ENCODE assay signal across 16 cellular contexts in genomic region chr9:136339958-136340310, GRCh38. TPM values are rescaled to one million over a fixed set of nuclear protein-coding genes. Genes with fewer than 3 reads are reported as not detected.
DNase-seq lines count a peak whose midpoint lies in the region; ATAC-seq, FAIRE-seq and TF ChIP-seq lines count a peak whose summit lies in the region.
"Had no signal": no experiment of that assay in that cellular context is flagged by ENCODE, and none has a peak within 500 bp of the region (broad histone marks: within the 10 kb centered on the region; RNA-seq: fewer than 3 reads in every experiment).

No MANE protein-coding gene starts in this region.

- H3T11ph ChIP-seq in H9 (ENCODE audit: low read length), result no peak overlapping the region

- 84% methylated on average over 12 of the region's 12 CpGs for WGBS in right cardiac atrium
- 89 to 91% methylated on average over 12 of the region's 12 CpGs for WGBS in heart right ventricle, 2 donors
- 84% methylated on average over 12 of the region's 12 CpGs for WGBS in K562 (ENCODE audit: insufficient coverage, low coverage, missing lambda C conversion rate)
- 82 to 88% methylated on average over 5 to 12 of the region's 12 CpGs for WGBS in testis, 2 donors
- no CpG with 5 or more reads among the region's 12 CpGs for WGBS in H9 (ENCODE audit: extremely low coverage, insufficient read length, low lambda C conversion rate)

- H3K27ac Mint-ChIP-seq in H9, result no peak overlapping the region
- H3K27ac Mint-ChIP-seq: B cell; CD4-positive, alpha-beta T cell; GM23338 had no signal

- H2BK5ac ChIP-seq in H9 (ENCODE audit: insufficient read length, low read length), result no peak overlapping the region

- H3K36me3 ChIP-seq in heart right ventricle (peaks cover 0 to 40% (median 6%) of the 10 kb centered on the region in 9 donors), HEK293 (ENCODE audit: control insufficient read depth in 2 of 2, insufficient read depth in 1 of 2, low read length in 2 of 2) (peaks cover 0 to 62% of the 10 kb centered on the region in 2 experiments; a peak in 1 of 3 replicates), K562 (ENCODE audit: control insufficient read depth, insufficient read depth, low read length) (peaks cover 22% of the 10 kb centered on the region; the same call in 1 of the 3 replicates), testis (ENCODE audit: low read depth, missing control alignments) (no peaks in the 10 kb centered on the region)

- CTCF ChIA-PET in HEK293 (lab: Yijun Ruan, JAX) (interaction anchor here (0.6 to 2.2 kb wide), 20 partner anchors 10 to 145 kb away, joined by 3 to 23 read pairs (median 5); partner anchors contain the start of gene DNLZ), K562 (lab: Yijun Ruan, JAX; ENCODE audit: low intra/inter-chr PET ratio) (interaction anchor here (1.2 to 2.6 kb wide), 3 partner anchors 24 to 292 kb away, joined by 3 to 10 read pairs (median 9); partner anchors contain the start of genes DNLZ and SNAPC4)

- FAIRE-seq in K562 (lab: Jason Lieb, UNC), result no peak
- no peak for FAIRE-seq in H54 (lab: Jason Lieb, UNC)
- FAIRE-seq: D721Med, GM12891 had no signal

- no peak overlapping the region for H4K91ac ChIP-seq in H9 (ENCODE audit: insufficient read length, low read depth, low read length)

- H3K56ac ChIP-seq in H9 (ENCODE audit: insufficient read length, low read depth, low read length), result no peak overlapping the region

- POLR2A ChIA-PET in HEK293 (lab: Yijun Ruan, JAX) (interaction anchor here (1.2 kb wide), 1 partner anchor 23 kb away, joined by 6 read pairs; no protein-coding TSS in a partner anchor), K562 (lab: Yijun Ruan, JAX) (interaction anchor here (0.7 kb wide), 1 partner anchor 14 kb away, joined by 3 read pairs; no protein-coding TSS in a partner anchor)

- no peak overlapping the region for H3K4me3 Mint-ChIP-seq in H9
- H3K4me3 Mint-ChIP-seq: B cell; CD4-positive, alpha-beta T cell; GM23338 had no signal

- H3K27me3 Mint-ChIP-seq in H9 (ENCODE audit: low read depth), result no peaks in the 10 kb centered on the region; the same call in 1 of the 2 replicates
- H3K27me3 Mint-ChIP-seq: B cell; CD4-positive, alpha-beta T cell had no signal

- peak in 2 of 3 donors; percentile 61 to 66 for DNase-seq in right cardiac atrium
- no peak for DNase-seq in heart right ventricle
- DNase-seq in K562 (ENCODE audit: extremely low read depth in 1 of 4, low spot score in 3 of 4), result no peak
- DNase-seq in testis, result no peak
- DNase-seq in H9, result no peak
- no peak for DNase-seq in GM13977 (ENCODE audit: low spot score)
- DNase-seq in H54 (ENCODE audit: insufficient read length, low spot score), result no peak

- no peak overlapping the region for H2AK5ac ChIP-seq in H9 (ENCODE audit: insufficient read length, low read length)

- no peak overlapping the region for H3K18ac ChIP-seq in H9 (ENCODE audit: insufficient read length, low read depth, low read length)

- TF ChIP-seq EP300 in K562 (IDR thresholded peaks at IDR 0.05; ENCODE audit: low read length), result no peak

- H3K27me3 ChIP-seq in right cardiac atrium (ENCODE audit: control insufficient read depth, insufficient read depth), result no peaks in the 10 kb centered on the region
- H3K27me3 ChIP-seq in heart right ventricle, result no peaks in the 10 kb centered on the region
- no peaks in the 10 kb centered on the region for H3K27me3 ChIP-seq in K562 (ENCODE audit: control insufficient read depth in 2 of 2, insufficient read depth in 2 of 2, low read length in 2 of 2)
- H3K27me3 ChIP-seq in testis, result no peaks in the 10 kb centered on the region
- H3K27me3 ChIP-seq in H9 (ENCODE audit: insufficient read depth, low read length), result no peaks in the 10 kb centered on the region

- no peak overlapping the region for H2BK20ac ChIP-seq in H9 (ENCODE audit: low read depth, low read length, poor library complexity, severe bottlenecking)

- H3K79me2 ChIP-seq in K562 (ENCODE audit: control insufficient read depth, insufficient read depth, low read length), result no peaks in the 10 kb centered on the region
- H3K79me2 ChIP-seq in H9 (ENCODE audit: insufficient read depth, low read length), result no peaks in the 10 kb centered on the region

- H3K79me1 ChIP-seq in H9 (ENCODE audit: insufficient read depth, low read depth, low read length, poor library complexity, severe bottlenecking), result no peaks in the 10 kb centered on the region

- no peak for TF ChIP-seq CTCF in heart right ventricle (IDR thresholded peaks at IDR 0.05)
- TF ChIP-seq CTCF in HEK293 (tag by site-specific recombination; IDR thresholded peaks at IDR 0.05), result no peak
- no peak for TF ChIP-seq CTCF in K562 (IDR thresholded peaks at IDR 0.05 in 2 of 3, conservative IDR thresholded peaks at IDR 0.05 in 1 of 3; ENCODE audit: insufficient read depth in 2 of 3, low read depth in 1 of 3, low read length in 3 of 3)
- TF ChIP-seq CTCF in testis (IDR thresholded peaks at IDR 0.05), result no peak
- TF ChIP-seq CTCF in H9 (conservative IDR thresholded peaks at IDR 0.05), result no peak
- TF ChIP-seq CTCF in GM13977 (IDR thresholded peaks at IDR 0.05; ENCODE audit: extremely low read depth, insufficient read depth, missing control alignments), result no peak

- H3K9me1 ChIP-seq in K562 (ENCODE audit: control insufficient read depth, insufficient read depth, low read length), result peaks cover 3% of the 10 kb centered on the region

- H2BK15ac ChIP-seq in H9 (ENCODE audit: low read depth, low read length), result no peak overlapping the region

- no peak overlapping the region for H3K4ac ChIP-seq in H9 (ENCODE audit: low read depth, low read length)

- no peak for TF ChIP-seq RAD21 in K562 (CRISPR knock-in tag; conservative IDR thresholded peaks at IDR 0.05 in 1 of 2, IDR thresholded peaks at IDR 0.05 in 1 of 2)

- no peak overlapping the region for H3K4me2 ChIP-seq in K562 (ENCODE audit: insufficient read depth, low read length)
- H3K4me2 ChIP-seq in H9 (ENCODE audit: insufficient read depth, insufficient read length, low read length), result no peak overlapping the region
- H3K4me2 ChIP-seq: GM23338 had no signal

- H3K9me3 ChIP-seq in right cardiac atrium (ENCODE audit: control insufficient read depth, low read length), result no peaks in the 10 kb centered on the region
- H3K9me3 ChIP-seq in heart right ventricle, result no peaks in the 10 kb centered on the region
- H3K9me3 ChIP-seq in HEK293 (ENCODE audit: control insufficient read depth, insufficient read depth, low read depth, low read length), result no peaks in the 10 kb centered on the region
- H3K9me3 ChIP-seq in K562 (replicated peaks; ENCODE audit: control insufficient read depth, insufficient read depth, low read depth, low read length), result no peaks in the 10 kb centered on the region
- no peaks in the 10 kb centered on the region for H3K9me3 ChIP-seq in testis
- no peaks in the 10 kb centered on the region for H3K9me3 ChIP-seq in H9 (ENCODE audit: control insufficient read depth, low read depth, low read length)
- H3K9me3 ChIP-seq: Caco-2 had no signal

- no peak overlapping the region; the same call in 1 of the 2 replicates for H3K14ac ChIP-seq in H9 (ENCODE audit: insufficient read depth, low read length)

- H3K27ac ChIP-seq in right cardiac atrium (ENCODE audit: low read length), result no peak overlapping the region
- H3K27ac ChIP-seq in heart right ventricle, result peak overlapping the region in 4 of 10 donors; percentile 90 to 94 (median 92)
- no peak overlapping the region for H3K27ac ChIP-seq in HEK293 (ENCODE audit: extremely low read depth, low read depth, low read length)
- no peak overlapping the region for H3K27ac ChIP-seq in K562 (ENCODE audit: extremely low read depth, low read depth, low read length)
- H3K27ac ChIP-seq in testis, result peak overlapping the region; percentile 66 to 74
- no peak overlapping the region for H3K27ac ChIP-seq in H9 (ENCODE audit: insufficient read length, low read depth, low read length)
- H3K27ac ChIP-seq: C4-2B had no signal

- no peak overlapping the region for H3K23ac ChIP-seq in H9 (ENCODE audit: insufficient read length, low read depth, low read length)

- H3K4me1 Mint-ChIP-seq in H9, result peaks cover 6 to 17% of the 10 kb centered on the region in 2 experiments; a peak in 3 of 4 replicates

- H2BK12ac ChIP-seq in H9 (ENCODE audit: insufficient read length, low read depth, low read length), result no peak overlapping the region

- no peak overlapping the region for H3K4me3 ChIP-seq in right cardiac atrium (ENCODE audit: low read length)
- no peak overlapping the region for H3K4me3 ChIP-seq in heart right ventricle
- no peak overlapping the region for H3K4me3 ChIP-seq in HEK293 (ENCODE audit: low read depth, low read length)
- no peak overlapping the region for H3K4me3 ChIP-seq in K562
- H3K4me3 ChIP-seq in testis, result no peak overlapping the region
- H3K4me3 ChIP-seq: GM23338 had no signal

- H4K20me1 ChIP-seq in K562 (replicated peaks; ENCODE audit: control insufficient read depth, insufficient read depth, low read length) (no peaks in the 10 kb centered on the region), H9 (ENCODE audit: control insufficient read depth, insufficient read depth, insufficient read length) (no peaks in the 10 kb centered on the region)

- no peaks in the 10 kb centered on the region for H3K9me3 Mint-ChIP-seq in H9
- H3K9me3 Mint-ChIP-seq: CD4-positive, alpha-beta T cell; GM23338 had no signal

- BruUV-seq in K562 (replicated peaks; lab: Mats Ljungman, UMichigan), result no TSS peak

- no peak overlapping the region for H2AFZ ChIP-seq in K562 (ENCODE audit: low read depth, low read length)
- no peak overlapping the region for H2AFZ ChIP-seq in H9 (ENCODE audit: low read length)
- H2AFZ ChIP-seq: GM23338 had no signal

- no peak overlapping the region for H3K9ac ChIP-seq in K562 (ENCODE audit: insufficient read depth in 1 of 2, low read depth in 2 of 2, low read length in 2 of 2)
- H3K9ac ChIP-seq in H9 (ENCODE audit: extremely low read depth, insufficient read length, low read length), result no peak overlapping the region

- ATAC-seq in right cardiac atrium (no peak), heart right ventricle (no peak), K562 (no peak)

- in situ Hi-C loops in K562 (cut with MboI) (loop anchor here (25.0 kb wide), 1 partner anchor 297 kb away; no protein-coding TSS in a partner anchor), GM13977 (cut with MboI; ENCODE audit: low pct_unique_long_range_greater_than_20kb, low sequenced_read_pairs, unreplicated experiment) (no loop called here)

- no peak overlapping the region for H2BK120ac ChIP-seq in H9 (ENCODE audit: low read depth, low read length, poor library complexity, severe bottlenecking)

- intact Hi-C loops in right cardiac atrium (cut with DNase I), result no loop called here
- intact Hi-C loops in heart right ventricle (cut with DNase I), result loop anchor here in 6 of 10 donors (1.0 to 10.0 kb wide), 5 partner anchors 23 to 65 kb away; partner anchors contain the start of genes SNAPC4 (in 4 of the 6) and DNLZ (in 2 of the 6)
- intact Hi-C loops in K562 (cut with micrococcal nuclease), result loop anchor here (2.0 kb wide), 1 partner anchor 61 kb away; the partner anchor contains the start of gene SNAPC4
- intact Hi-C loops in testis (cut with DNase I; ENCODE audit: low total_unique reads), result no loop called here

- no peaks in the 10 kb centered on the region for H3K23me2 ChIP-seq in H9 (ENCODE audit: insufficient read length, low read depth, low read length, poor library complexity, severe bottlenecking)

- H3K36me3 Mint-ChIP-seq in H9 (ENCODE audit: insufficient read depth in 1 of 3, low read depth in 3 of 3), result no peaks in the 10 kb centered on the region; a peak in 1 of 7 replicates

- H3K4me1 ChIP-seq in right cardiac atrium (ENCODE audit: control insufficient read depth, insufficient read depth, low read length), result peaks cover 2% of the 10 kb centered on the region
- peaks cover 10 to 46% (median 32%) of the 10 kb centered on the region in 9 donors for H3K4me1 ChIP-seq in heart right ventricle
- H3K4me1 ChIP-seq in HEK293 (ENCODE audit: control insufficient read depth, insufficient read depth, low read length), result no peaks in the 10 kb centered on the region
- peaks cover 7 to 96% of the 10 kb centered on the region in 2 experiments for H3K4me1 ChIP-seq in K562 (replicated peaks in 1 of 2; ENCODE audit: control insufficient read depth in 2 of 2, insufficient read depth in 2 of 2, low read length in 2 of 2)
- peaks cover 45% of the 10 kb centered on the region for H3K4me1 ChIP-seq in testis
- no peaks in the 10 kb centered on the region for H3K4me1 ChIP-seq in H9 (ENCODE audit: insufficient read depth, low read length)

- H4K5ac ChIP-seq in H9 (ENCODE audit: insufficient read length, low read depth, low read length), result no peak overlapping the region

- H4K8ac ChIP-seq in H9 (replicated peaks; ENCODE audit: insufficient read length, low read depth, low read length), result no peak overlapping the region

- TF ChIP-seq POLR2A in K562 (conservative IDR thresholded peaks at IDR 0.05), result no peak
- TF ChIP-seq POLR2A in testis (IDR thresholded peaks at IDR 0.05), result no peak
- no peak for TF ChIP-seq POLR2A in H54 (IDR thresholded peaks at IDR 0.05; ENCODE audit: low read depth, low read length)

RNA-seq across cellular contexts. Expression of gene GPSM1, which starts 12.6 kb away (rescaled TPM):
- total RNA-seq in right cardiac atrium, result 10 to 100 TPM; 46.3 to 90.6 (median 71.6) TPM
- polyA plus RNA-seq in right cardiac atrium, result 73.3 TPM
- 10 to 100 TPM; 19.4 to 50.2 (median 24.8) TPM for total RNA-seq in heart right ventricle
- polyA plus RNA-seq in heart right ventricle, result 10 to 100 TPM; 26.2 to 87.8 TPM
- total RNA-seq in K562 (2011; cell fraction: chromatin; rRNA removed; ENCODE audit: low replicate concordance), result 13.9 and 58.1 TPM in 2 replicates
- 30.3 and 36.2 TPM in 2 replicates for total RNA-seq in K562 (2011; cell fraction: nucleolus; rRNA removed)
- 16.3 and 19.9 TPM in 2 replicates for total RNA-seq in K562 (2011; cell fraction: nucleoplasm; rRNA removed)
- total RNA-seq in K562 (2014; rRNA removed), result 12.7 and 16.0 TPM in 2 replicates
- total RNA-seq in K562 (2014; rRNA removed; fragmentation: Illumina TruSeq; extraction: Trizol), result 0.54 and 0.76 TPM in 2 replicates
- total RNA-seq in K562 (2015; rRNA removed; fragmentation: Illumina TruSeq; extraction: Trizol), result 3.1 and 4.1 TPM in 2 replicates
- 12.4 and 14.2 TPM in 2 replicates for total RNA-seq in K562 (2021)
- 5.4 and 6.7 TPM in 2 replicates for polyA plus RNA-seq in K562 (2011; rRNA removed)
- polyA plus RNA-seq in K562 (2011; cell fraction: cytosol; rRNA removed), result 5.4 and 23.3 TPM in 2 replicates
- 21.3 and 47.7 TPM in 2 replicates for polyA plus RNA-seq in K562 (2011; cell fraction: nucleus; rRNA removed)
- polyA plus RNA-seq in K562 (2012), result 5.3 and 13.8 TPM in 2 replicates
- polyA plus RNA-seq in K562 (2014; fragmentation: Illumina TruSeq; extraction: Trizol), result 1.9 and 5.2 TPM in 2 replicates
- polyA plus RNA-seq in K562 (2014; fragmentation: Nextera tagmentation; extraction: Ambion mirVana), result under 1 TPM; 0.04 to 0.10 TPM
- 9.2 and 10.1 TPM in 2 replicates for polyA plus RNA-seq in K562 (2014; rRNA removed)
- polyA minus RNA-seq in K562 (2011; rRNA and poly(A)+ RNA removed), result 1.4 and 3.0 TPM in 2 replicates
- polyA minus RNA-seq in K562 (2011; cell fraction: cytosol; rRNA and poly(A)+ RNA removed), result 7.8 and 9.2 TPM in 2 replicates
- polyA minus RNA-seq in K562 (2011; cell fraction: nucleus; rRNA and poly(A)+ RNA removed), result 12.7 and 13.3 TPM in 2 replicates
- 100 to 1,000 TPM in 1 of 2 donors, 10 to 100 TPM in 1; 84.4 to 101 TPM for total RNA-seq in testis
- polyA plus RNA-seq in testis (ENCODE audit: insufficient read depth, low read depth, low replicate concordance), result 33.5 TPM
- 22.1 and 24.7 TPM in 2 replicates for total RNA-seq in H9 (2021)

RNA-seq across cellular contexts. Expression of gene DNLZ, which starts 23.6 kb away (rescaled TPM):
- total RNA-seq in right cardiac atrium (10 to 100 TPM; 15.2 to 24.9 (median 22.2) TPM), heart right ventricle (10 to 100 TPM; 23.3 to 39.5 (median 30.7) TPM), K562 (2014; rRNA removed) (44.6 and 56.7 TPM in 2 replicates), K562 (2014; rRNA removed; fragmentation: Illumina TruSeq; extraction: Trizol) (2.2 and 3.4 TPM in 2 replicates), K562 (2015; rRNA removed; fragmentation: Illumina TruSeq; extraction: Trizol) (10.0 and 10.8 TPM in 2 replicates), K562 (2021) (25.6 and 25.8 TPM in 2 replicates), testis (10 to 100 TPM; 48.2 to 51.1 TPM), H9 (2021) (22.3 and 24.8 TPM in 2 replicates)
- polyA plus RNA-seq in right cardiac atrium (17.1 TPM), heart right ventricle (10 to 100 TPM; 37.0 to 49.2 TPM), K562 (2011; rRNA removed) (3.1 and 3.2 TPM in 2 replicates), K562 (2014; fragmentation: Illumina TruSeq; extraction: Trizol) (2.2 and 4.2 TPM in 2 replicates), K562 (2014; fragmentation: Nextera tagmentation; extraction: Ambion mirVana) (under 1 TPM; 0.17 to 0.36 TPM), K562 (2014; rRNA removed) (22.1 and 29.8 TPM in 2 replicates), testis (ENCODE audit: insufficient read depth, low read depth, low replicate concordance) (14.0 TPM)
- 3.5 and 12.0 TPM in 2 replicates for total RNA-seq in K562 (2011; cell fraction: chromatin; rRNA removed; ENCODE audit: low replicate concordance)
- 9.3 and 11.7 TPM in 2 replicates for total RNA-seq in K562 (2011; cell fraction: nucleolus; rRNA removed)
- 3.4 and 4.8 TPM in 2 replicates for total RNA-seq in K562 (2011; cell fraction: nucleoplasm; rRNA removed)
- polyA plus RNA-seq in K562 (2011; cell fraction: cytosol; rRNA removed), result 7.6 and 27.3 TPM in 2 replicates
- polyA plus RNA-seq in K562 (2011; cell fraction: nucleus; rRNA removed), result 4.2 and 7.4 TPM in 2 replicates
- 8.5 and 15.9 TPM in 2 replicates for polyA plus RNA-seq in K562 (2012)
- 0.28 TPM in 1 of 2 replicates, not detected in the other for polyA minus RNA-seq in K562 (2011; rRNA and poly(A)+ RNA removed)
- 2.6 and 3.4 TPM in 2 replicates for polyA minus RNA-seq in K562 (2011; cell fraction: cytosol; rRNA and poly(A)+ RNA removed)
- polyA minus RNA-seq in K562 (2011; cell fraction: nucleus; rRNA and poly(A)+ RNA removed), result 2.9 and 3.6 TPM in 2 replicates

RNA-seq across cellular contexts. Expression of gene CARD9, which starts 33.5 kb away (rescaled TPM):
- 1 to 10 TPM in 2 of 4 donors, under 1 TPM in 2; 0.76 to 2.1 (median 1.0) TPM for total RNA-seq in right cardiac atrium
- 0.68 TPM for polyA plus RNA-seq in right cardiac atrium
- 1 to 10 TPM in 5 of 10 donors, under 1 TPM in 4, not detected in 1; 0.21 to 2.0 (median 1.1) TPM for total RNA-seq in heart right ventricle
- 1 to 10 TPM; 1.3 to 1.6 TPM for polyA plus RNA-seq in heart right ventricle
- total RNA-seq in K562 (2011; cell fraction: chromatin; rRNA removed; ENCODE audit: low replicate concordance), result 37.4 and 149 TPM in 2 replicates
- total RNA-seq in K562 (2011; cell fraction: nucleolus; rRNA removed), result 92.6 and 92.9 TPM in 2 replicates
- total RNA-seq in K562 (2011; cell fraction: nucleoplasm; rRNA removed), result 39.7 and 46.5 TPM in 2 replicates
- 37.6 and 40.1 TPM in 2 replicates for total RNA-seq in K562 (2014; rRNA removed)
- total RNA-seq in K562 (2014; rRNA removed; fragmentation: Illumina TruSeq; extraction: Trizol), result 3.5 and 3.6 TPM in 2 replicates
- 14.6 and 15.8 TPM in 2 replicates for total RNA-seq in K562 (2015; rRNA removed; fragmentation: Illumina TruSeq; extraction: Trizol)
- 35.6 and 42.7 TPM in 2 replicates for total RNA-seq in K562 (2021)
- polyA plus RNA-seq in K562 (2011; rRNA removed), result 9.7 and 27.8 TPM in 2 replicates
- polyA plus RNA-seq in K562 (2011; cell fraction: cytosol; rRNA removed), result 10.5 and 13.4 TPM in 2 replicates
- 231 and 234 TPM in 2 replicates for polyA plus RNA-seq in K562 (2011; cell fraction: nucleus; rRNA removed)
- polyA plus RNA-seq in K562 (2012), result 21.9 and 61.0 TPM in 2 replicates
- polyA plus RNA-seq in K562 (2014; fragmentation: Illumina TruSeq; extraction: Trizol), result 4.7 and 13.2 TPM in 2 replicates
- polyA plus RNA-seq in K562 (2014; fragmentation: Nextera tagmentation; extraction: Ambion mirVana), result 1 to 10 TPM; 1.7 to 2.0 TPM
- 40.4 and 53.0 TPM in 2 replicates for polyA plus RNA-seq in K562 (2014; rRNA removed)
- 4.8 and 5.0 TPM in 2 replicates for polyA minus RNA-seq in K562 (2011; rRNA and poly(A)+ RNA removed)
- 7.2 and 12.8 TPM in 2 replicates for polyA minus RNA-seq in K562 (2011; cell fraction: cytosol; rRNA and poly(A)+ RNA removed)
- polyA minus RNA-seq in K562 (2011; cell fraction: nucleus; rRNA and poly(A)+ RNA removed), result 25.8 and 55.4 TPM in 2 replicates
- total RNA-seq in testis, result 1 to 10 TPM; 3.5 to 3.7 TPM
- 1.8 TPM for polyA plus RNA-seq in testis (ENCODE audit: insufficient read depth, low read depth, low replicate concordance)
- 5.5 and 5.6 TPM in 2 replicates for total RNA-seq in H9 (2021)

RNA-seq across cellular contexts. Expression of gene CCDC187, which starts 36.0 kb away (rescaled TPM):
- total RNA-seq in right cardiac atrium, result not detected
- polyA plus RNA-seq in right cardiac atrium, result not detected
- total RNA-seq in heart right ventricle, result under 1 TPM in 3 of 10 donors, not detected in 7; 0.02 to 0.04 (median 0.03) TPM
- under 1 TPM in 1 of 2 donors, not detected in 1; 0.07 TPM for polyA plus RNA-seq in heart right ventricle
- total RNA-seq in K562 (2011; cell fraction: chromatin; rRNA removed; ENCODE audit: low replicate concordance), result 0.53 TPM in 1 of 2 replicates, not detected in the other
- total RNA-seq in K562 (2011; cell fraction: nucleolus; rRNA removed), result 0.13 and 0.33 TPM in 2 replicates
- 0.15 and 0.46 TPM in 2 replicates for total RNA-seq in K562 (2011; cell fraction: nucleoplasm; rRNA removed)
- not detected in 2 replicates for total RNA-seq in K562 (2014; rRNA removed)
- total RNA-seq in K562 (2014; rRNA removed; fragmentation: Illumina TruSeq; extraction: Trizol), result not detected in 2 replicates
- total RNA-seq in K562 (2015; rRNA removed; fragmentation: Illumina TruSeq; extraction: Trizol), result not detected in 2 replicates
- 0.02 TPM in 1 of 2 replicates, not detected in the other for total RNA-seq in K562 (2021)
- polyA plus RNA-seq in K562 (2011; rRNA removed), result not detected in 2 replicates
- polyA plus RNA-seq in K562 (2011; cell fraction: cytosol; rRNA removed), result 0.07 TPM in 1 of 2 replicates, not detected in the other
- 0.01 and 0.40 TPM in 2 replicates for polyA plus RNA-seq in K562 (2011; cell fraction: nucleus; rRNA removed)
- polyA plus RNA-seq in K562 (2012), result 0.04 TPM in 1 of 2 replicates, not detected in the other
- polyA plus RNA-seq in K562 (2014; fragmentation: Illumina TruSeq; extraction: Trizol), result not detected in 2 replicates
- not detected for polyA plus RNA-seq in K562 (2014; fragmentation: Nextera tagmentation; extraction: Ambion mirVana)
- not detected in 2 replicates for polyA plus RNA-seq in K562 (2014; rRNA removed)
- not detected in 2 replicates for polyA minus RNA-seq in K562 (2011; rRNA and poly(A)+ RNA removed)
- polyA minus RNA-seq in K562 (2011; cell fraction: cytosol; rRNA and poly(A)+ RNA removed), result not detected in 2 replicates
- 0.11 and 0.27 TPM in 2 replicates for polyA minus RNA-seq in K562 (2011; cell fraction: nucleus; rRNA and poly(A)+ RNA removed)
- 10 to 100 TPM; 13.8 to 61.5 TPM for total RNA-seq in testis
- 33.4 TPM for polyA plus RNA-seq in testis (ENCODE audit: insufficient read depth, low read depth, low replicate concordance)
- 0.07 and 0.09 TPM in 2 replicates for total RNA-seq in H9 (2021)
- total RNA-seq: CD4-positive, alpha-beta T cell; H7 had no signal
- polyA plus RNA-seq: GM23338 had no signal

Comparison
In these comparisons a context has a peak if more than half of its experiments do, and no peak if none do; other contexts are left out.
1. DNase-seq: peak in right cardiac atrium (2 of 3); none in heart right ventricle (0 of 2), K562 (0 of 4), testis (single experiment), H9 (single experiment), GM13977 (single experiment) and H54 (single experiment).
2. intact Hi-C loops: an anchor here in heart right ventricle (1.0 to 10.0 kb wide) and K562 (2.0 kb wide); none called in right cardiac atrium and testis.
3. H3K27ac ChIP-seq: peak in testis (2 of 2); none in right cardiac atrium (single experiment), HEK293 (single experiment), K562 (single experiment) and H9 (single experiment).